Comparison of ENCODE assay signal across 26 cellular contexts in the genomic region with DNA sequence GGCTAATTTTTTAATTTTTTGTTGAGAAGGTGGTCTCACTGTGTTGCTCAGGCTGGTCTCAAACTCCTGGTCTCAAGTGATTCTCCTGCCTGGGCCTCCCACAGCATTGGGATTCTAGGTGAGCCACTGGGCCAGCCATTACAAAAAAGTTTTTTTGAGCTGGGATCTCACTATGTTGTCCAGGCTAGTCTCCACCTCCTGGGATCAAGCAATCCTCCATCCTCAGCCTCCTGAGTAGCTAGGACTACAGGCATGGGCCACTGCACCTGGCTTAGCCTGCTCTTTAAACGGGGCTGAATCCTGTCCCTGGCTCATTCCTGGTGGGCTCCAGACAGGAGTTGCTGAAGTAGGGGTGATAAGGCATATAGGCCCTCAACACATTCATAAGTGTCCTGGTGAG. TPM values are rescaled to one million over a fixed set of nuclear protein-coding genes. Genes with fewer than 3 reads are reported as not detected.
DNase-seq lines count a peak whose midpoint lies in the region; ATAC-seq, FAIRE-seq and TF ChIP-seq lines count a peak whose summit lies in the region.
"Had no signal": no experiment of that assay in that cellular context is flagged by ENCODE, and none has a peak within 500 bp of the region (broad histone marks: within the 10 kb centered on the region; RNA-seq: fewer than 3 reads in every experiment).

No MANE protein-coding gene starts in this region.

- TF ChIP-seq POLR2A in K562 (conservative IDR thresholded peaks at IDR 0.05), result no peak

- H3K9me3 ChIP-seq in OCI-LY1 (ENCODE audit: low read length) (no peaks in the 10 kb centered on the region), K562 (replicated peaks; ENCODE audit: control insufficient read depth, insufficient read depth, low read depth, low read length) (no peaks in the 10 kb centered on the region; the same call in 1 of the 2 replicates)
- H3K9me3 ChIP-seq: A549, BE2C had no signal

- intact Hi-C loops in K562 (cut with micrococcal nuclease) (no loop called here), dorsolateral prefrontal cortex (cut with DNase I) (loop anchor here in 1 of 2 donors (5.0 kb wide), 1 partner anchor 40 kb away; no protein-coding TSS in a partner anchor)

- no peak for ATAC-seq in K562
- ATAC-seq: A549, GM12878 had no signal

- H4K20me1 ChIP-seq in OCI-LY1 (ENCODE audit: insufficient read depth, low read length), result 0 out of 2 replicates have a peak, but pooled peaks cover 3% of the 10 kb centered on the region
- H4K20me1 ChIP-seq in K562 (replicated peaks; ENCODE audit: control insufficient read depth, insufficient read depth, low read length), result no peaks in the 10 kb centered on the region; the same call in 1 of the 2 replicates

- H3K27me3 ChIP-seq in OCI-LY1 (ENCODE audit: insufficient read depth, low read length) (no peaks in the 10 kb centered on the region), K562 (ENCODE audit: control insufficient read depth in 2 of 2, insufficient read depth in 2 of 2, low read length in 2 of 2) (no peaks in the 10 kb centered on the region), dorsolateral prefrontal cortex (no peaks in the 10 kb centered on the region)
- H3K27me3 ChIP-seq: BE2C; BLaER1 treated with 17β-estradiol and CSF1 and Interleukin-3, amounts not matched to agents 10 nM and 100 nM had no signal

- peaks cover 3% of the 10 kb centered on the region; the same call in 1 of the 2 replicates for H3F3A ChIP-seq in OCI-LY1 (ENCODE audit: insufficient read depth, low read length)

- H3K27ac Mint-ChIP-seq in activated CD4-positive, alpha-beta T cell treated with anti-CD3 and anti-CD28 coated beads, Interleukin-2, amount 10 ng/mL, durations not matched to agents 7 days and 5 days, result peak overlapping the region; percentile 33
- H3K27ac Mint-ChIP-seq: CD14-positive monocyte; CD4-positive, alpha-beta T cell; CD8-positive, alpha-beta memory T cell had no signal

- H3K9ac ChIP-seq in OCI-LY1 (ENCODE audit: low read length) (peak overlapping the region; percentile 54; the same call in 1 of the 2 replicates), K562 (ENCODE audit: insufficient read depth in 1 of 2, low read depth in 2 of 2, low read length in 2 of 2) (no peak overlapping the region)
- H3K9ac ChIP-seq: GM23248 had no signal

- no peak for TF ChIP-seq EP300 in K562 (IDR thresholded peaks at IDR 0.05; ENCODE audit: low read length)

- FAIRE-seq in K562 (lab: Jason Lieb, UNC), result no peak
- FAIRE-seq: A549, D721Med, GM12878, GM19239, H1 had no signal

- H3K4me1 Mint-ChIP-seq in activated CD4-positive, alpha-beta T cell treated with anti-CD3 and anti-CD28 coated beads, Interleukin-2, amount 10 ng/mL, durations not matched to agents 7 days and 5 days, result peaks cover 16% of the 10 kb centered on the region

- H3K4me2 ChIP-seq in OCI-LY1 (ENCODE audit: low read length) (no peak overlapping the region), K562 (ENCODE audit: insufficient read depth, low read length) (no peak overlapping the region)
- H3K4me2 ChIP-seq: A549; BLaER1 treated with 17β-estradiol and CSF1 and Interleukin-3, amounts not matched to agents 10 nM and 100 nM had no signal

- in situ Hi-C loops in K562 (cut with MboI), result loop anchor here (5.0 kb wide), 1 partner anchor 165 kb away; a partner anchor contains a TSS

- H3K9me3 Mint-ChIP-seq in activated CD4-positive, alpha-beta T cell treated with anti-CD3 and anti-CD28 coated beads, Interleukin-2, amount 10 ng/mL, durations not matched to agents 7 days and 5 days, result no peaks in the 10 kb centered on the region
- H3K9me3 Mint-ChIP-seq: CD4-positive, alpha-beta T cell; CD8-positive, alpha-beta memory T cell had no signal

- H3K4me3 Mint-ChIP-seq in activated CD4-positive, alpha-beta T cell treated with anti-CD3 and anti-CD28 coated beads, Interleukin-2, amount 10 ng/mL, durations not matched to agents 7 days and 5 days, result no peak overlapping the region
- H3K4me3 Mint-ChIP-seq: CD14-positive monocyte had no signal

- 42% methylated on average over 1 of the region's 1 CpG for WGBS in K562 (ENCODE audit: insufficient coverage, low coverage, missing lambda C conversion rate)

- no peak overlapping the region for H3K4me3 ChIP-seq in OCI-LY1 (ENCODE audit: low read depth, low read length, poor library complexity, severe bottlenecking)
- H3K4me3 ChIP-seq in K562, result no peak overlapping the region
- H3K4me3 ChIP-seq in dorsolateral prefrontal cortex, result no peak overlapping the region
- H3K4me3 ChIP-seq: A549; BLaER1 treated with 17β-estradiol and CSF1 and Interleukin-3, amounts not matched to agents 10 nM and 100 nM; GM12878; GM23248 had no signal

- H2AFZ ChIP-seq in OCI-LY1 (ENCODE audit: low read length) (no peak overlapping the region), K562 (ENCODE audit: low read depth, low read length) (no peak overlapping the region)
- H2AFZ ChIP-seq: GM23248 had no signal

- H3K27ac ChIP-seq in OCI-LY1 (ENCODE audit: low read depth, low read length, poor library complexity, severe bottlenecking), result peak overlapping the region; percentile 97
- H3K27ac ChIP-seq in K562 (ENCODE audit: extremely low read depth, low read depth, low read length), result no peak overlapping the region
- no peak overlapping the region for H3K27ac ChIP-seq in dorsolateral prefrontal cortex
- H3K27ac ChIP-seq: 22Rv1; A549; BLaER1 treated with 17β-estradiol and CSF1 and Interleukin-3, amounts not matched to agents 10 nM and 100 nM; GM23248 had no signal

- H3K9me1 ChIP-seq in K562 (ENCODE audit: control insufficient read depth, insufficient read depth, low read length), result no peaks in the 10 kb centered on the region

- H3K27me3 Mint-ChIP-seq in activated CD4-positive, alpha-beta T cell treated with anti-CD3 and anti-CD28 coated beads, Interleukin-2, amount 10 ng/mL, durations not matched to agents 7 days and 5 days, result peaks cover 4% of the 10 kb centered on the region
- H3K27me3 Mint-ChIP-seq: CD4-positive, alpha-beta T cell; CD8-positive, alpha-beta memory T cell had no signal

- H3K36me3 ChIP-seq in OCI-LY1 (ENCODE audit: insufficient read depth, low read length) (peaks cover 7% of the 10 kb centered on the region; the same call in 1 of the 2 replicates), K562 (ENCODE audit: control insufficient read depth, insufficient read depth, low read length) (peaks cover 4% of the 10 kb centered on the region; the same call in 2 of the 3 replicates)
- H3K36me3 ChIP-seq: BE2C; BLaER1 treated with 17β-estradiol and CSF1 and Interleukin-3, amounts not matched to agents 10 nM and 100 nM had no signal

- CTCF ChIA-PET in activated CD4-positive, alpha-beta T cell treated with anti-CD3 and anti-CD28 coated beads, Interleukin-2, amount 10 ng/mL, durations not matched to agents 7 days and 5 days (lab: Charles Lee), result interaction anchor here (0.7 kb wide), 1 partner anchor 228 kb away, joined by 3 read pairs; no protein-coding TSS in a partner anchor
- CTCF ChIA-PET in K562 (lab: Yijun Ruan, JAX; ENCODE audit: low intra/inter-chr PET ratio), result no interaction called here

- BruUV-seq in K562 (replicated peaks; lab: Mats Ljungman, UMichigan), result no TSS peak

- H3K36me3 Mint-ChIP-seq in activated CD4-positive, alpha-beta T cell treated with anti-CD3 and anti-CD28 coated beads, Interleukin-2, amount 10 ng/mL, durations not matched to agents 7 days and 5 days (ENCODE audit: low read depth), result no peaks in the 10 kb centered on the region
- H3K36me3 Mint-ChIP-seq: CD8-positive, alpha-beta memory T cell had no signal

- H3K79me2 ChIP-seq in OCI-LY1 (ENCODE audit: insufficient read depth, low read length) (peaks cover 15% of the 10 kb centered on the region), K562 (ENCODE audit: control insufficient read depth, insufficient read depth, low read length) (peaks cover 18% of the 10 kb centered on the region)

- POLR2A ChIA-PET in activated CD4-positive, alpha-beta T cell treated with anti-CD3 and anti-CD28 coated beads, Interleukin-2, amount 10 ng/mL, durations not matched to agents 7 days and 5 days (lab: Charles Lee), result no interaction called here
- POLR2A ChIA-PET in K562 (lab: Yijun Ruan, JAX), result interaction anchor here (0.9 to 2.8 kb wide), 6 partner anchors 10 to 165 kb away, joined by 3 to 26 read pairs (median 4); a partner anchor contains a TSS

- TF ChIP-seq CTCF in OCI-LY1 (IDR thresholded peaks at IDR 0.05; ENCODE audit: low read length) (no peak), K562 (IDR thresholded peaks at IDR 0.05 in 2 of 3, conservative IDR thresholded peaks at IDR 0.05 in 1 of 3; ENCODE audit: insufficient read depth in 2 of 3, low read depth in 1 of 3, low read length in 3 of 3) (no peak), dorsolateral prefrontal cortex (IDR thresholded peaks at IDR 0.05 in 54 of 56, conservative IDR thresholded peaks at IDR 0.05 in 2 of 56; ENCODE audit: low read depth in 1 of 56, partially characterized antibody in 56 of 56) (no peak)

- H3K4me1 ChIP-seq in OCI-LY1 (ENCODE audit: insufficient read depth, low read length, severe bottlenecking) (peaks cover 75% of the 10 kb centered on the region), K562 (replicated peaks in 1 of 2; ENCODE audit: control insufficient read depth in 2 of 2, insufficient read depth in 2 of 2, low read length in 2 of 2) (peaks cover 18 to 22% of the 10 kb centered on the region in 2 experiments; a peak in 4 of 5 replicates)

- no peak for TF ChIP-seq RAD21 in K562 (CRISPR knock-in tag; conservative IDR thresholded peaks at IDR 0.05 in 1 of 2, IDR thresholded peaks at IDR 0.05 in 1 of 2)

- DNase-seq in activated CD4-positive, alpha-beta T cell treated with anti-CD3 and anti-CD28 coated beads, Interleukin-2, amount 10 ng/mL, durations not matched to agents 7 days and 5 days, result no peak
- DNase-seq in activated CD4-positive, alpha-beta T cell treated with anti-CD3 and anti-CD28 coated beads, Interleukin-2, amount 50 U/mL, for 1 hour, result no peak
- DNase-seq in K562 (ENCODE audit: extremely low read depth in 1 of 4, low spot score in 3 of 4) (no peak), kidney glomerular epithelial cell (lab: John Stamatoyannopoulos, UW) (no peak), dorsolateral prefrontal cortex (no peak)
- DNase-seq: ACHN; AML-193; BE2C; CD4-positive, alpha-beta T cell; CD8-positive, alpha-beta memory T cell; DMS 273 treated with DMSO at 0.1 percent for 48 hours; DMS79; EL; GDM1; GM23248; H7; HCEC 1CT had no signal

- H3K9me2 ChIP-seq in OCI-LY1 (ENCODE audit: low read depth, low read length), result no peaks in the 10 kb centered on the region

RNA-seq across cellular contexts. Expression of a gene that starts 2.5 kb away (rescaled TPM):
- not detected for total RNA-seq in activated CD4-positive, alpha-beta T cell treated with anti-CD3 and anti-CD28 coated beads, Interleukin-2, amount 10 ng/mL, durations not matched to agents 7 days and 5 days
- 0.28 and 0.44 TPM in 2 replicates for total RNA-seq in K562 (2011; cell fraction: chromatin; rRNA removed; ENCODE audit: low replicate concordance)
- 0.39 TPM in 1 of 2 replicates, not detected in the other for total RNA-seq in K562 (2011; cell fraction: nucleolus; rRNA removed)
- 0.15 TPM in 1 of 2 replicates, not detected in the other for total RNA-seq in K562 (2011; cell fraction: nucleoplasm; rRNA removed)
- total RNA-seq in K562 (2014; rRNA removed), result not detected in 2 replicates
- total RNA-seq in K562 (2014; rRNA removed; fragmentation: Illumina TruSeq; extraction: Trizol), result not detected in 2 replicates
- total RNA-seq in K562 (2015; rRNA removed; fragmentation: Illumina TruSeq; extraction: Trizol), result not detected in 2 replicates
- total RNA-seq in K562 (2021), result not detected in 2 replicates
- polyA plus RNA-seq in K562 (2011; rRNA removed), result 0.04 and 0.06 TPM in 2 replicates
- 0.01 and 0.04 TPM in 2 replicates for polyA plus RNA-seq in K562 (2011; cell fraction: cytosol; rRNA removed)
- 0.06 TPM in 1 of 2 replicates, not detected in the other for polyA plus RNA-seq in K562 (2011; cell fraction: nucleus; rRNA removed)
- polyA plus RNA-seq in K562 (2012), result 0.07 and 0.12 TPM in 2 replicates
- polyA plus RNA-seq in K562 (2014; fragmentation: Illumina TruSeq; extraction: Trizol), result not detected in 2 replicates
- not detected for polyA plus RNA-seq in K562 (2014; fragmentation: Nextera tagmentation; extraction: Ambion mirVana)
- polyA plus RNA-seq in K562 (2014; rRNA removed), result not detected in 2 replicates
- polyA minus RNA-seq in K562 (2011; rRNA and poly(A)+ RNA removed), result 0.11 TPM in 1 of 2 replicates, not detected in the other
- not detected in 2 replicates for polyA minus RNA-seq in K562 (2011; cell fraction: cytosol; rRNA and poly(A)+ RNA removed)
- polyA minus RNA-seq in K562 (2011; cell fraction: nucleus; rRNA and poly(A)+ RNA removed), result not detected in 2 replicates
- total RNA-seq in dorsolateral prefrontal cortex, result under 1 TPM in 22 of 120 experiments, not detected in 98; 0.14 to 0.78 (median 0.32) TPM
- total RNA-seq: CD4-positive, alpha-beta T cell; CD8-positive, alpha-beta memory T cell; GM12878; GM23248; H1 had no signal
- polyA plus RNA-seq: A549; CD14-positive monocyte; CD8-positive, alpha-beta memory T cell; GM23248 had no signal

RNA-seq across cellular contexts. Expression of a gene that starts 3.3 kb away (rescaled TPM):
- total RNA-seq in activated CD4-positive, alpha-beta T cell treated with anti-CD3 and anti-CD28 coated beads, Interleukin-2, amount 10 ng/mL, durations not matched to agents 7 days and 5 days, result 10 to 100 TPM; 42.7 to 44.5 TPM
- total RNA-seq in K562 (2011; cell fraction: chromatin; rRNA removed; ENCODE audit: low replicate concordance), result 408 and 415 TPM in 2 replicates
- 189 and 201 TPM in 2 replicates for total RNA-seq in K562 (2011; cell fraction: nucleolus; rRNA removed)
- 302 and 309 TPM in 2 replicates for total RNA-seq in K562 (2011; cell fraction: nucleoplasm; rRNA removed)
- 47.3 and 58.4 TPM in 2 replicates for total RNA-seq in K562 (2014; rRNA removed)
- total RNA-seq in K562 (2014; rRNA removed; fragmentation: Illumina TruSeq; extraction: Trizol), result 62.5 and 63.6 TPM in 2 replicates
- total RNA-seq in K562 (2015; rRNA removed; fragmentation: Illumina TruSeq; extraction: Trizol), result 52.8 and 56.5 TPM in 2 replicates
- 76.5 and 79.3 TPM in 2 replicates for total RNA-seq in K562 (2021)
- polyA plus RNA-seq in K562 (2011; rRNA removed), result 52.3 and 52.7 TPM in 2 replicates
- polyA plus RNA-seq in K562 (2011; cell fraction: cytosol; rRNA removed), result 19.5 and 29.3 TPM in 2 replicates
- polyA plus RNA-seq in K562 (2011; cell fraction: nucleus; rRNA removed), result 60.2 and 68.3 TPM in 2 replicates
- polyA plus RNA-seq in K562 (2012), result 9.6 and 15.3 TPM in 2 replicates
- polyA plus RNA-seq in K562 (2014; fragmentation: Illumina TruSeq; extraction: Trizol), result 25.8 and 30.1 TPM in 2 replicates
- polyA plus RNA-seq in K562 (2014; fragmentation: Nextera tagmentation; extraction: Ambion mirVana), result 10 to 100 TPM in 1 of 2 experiments, 1 to 10 TPM in 1; 5.6 to 10.1 TPM
- polyA plus RNA-seq in K562 (2014; rRNA removed), result 35.6 and 40.0 TPM in 2 replicates
- polyA minus RNA-seq in K562 (2011; rRNA and poly(A)+ RNA removed), result 80.8 and 105 TPM in 2 replicates
- polyA minus RNA-seq in K562 (2011; cell fraction: cytosol; rRNA and poly(A)+ RNA removed), result 22.9 and 38.4 TPM in 2 replicates
- 42.3 and 74.4 TPM in 2 replicates for polyA minus RNA-seq in K562 (2011; cell fraction: nucleus; rRNA and poly(A)+ RNA removed)
- 10 to 100 TPM; 24.8 to 48.9 (median 33.6) TPM for total RNA-seq in dorsolateral prefrontal cortex

RNA-seq across cellular contexts. Expression of a gene that starts 22.2 kb away (rescaled TPM):
- 10 to 100 TPM; 40.4 to 42.9 TPM for total RNA-seq in activated CD4-positive, alpha-beta T cell treated with anti-CD3 and anti-CD28 coated beads, Interleukin-2, amount 10 ng/mL, durations not matched to agents 7 days and 5 days
- total RNA-seq in K562 (2011; cell fraction: chromatin; rRNA removed; ENCODE audit: low replicate concordance), result 73.9 and 235 TPM in 2 replicates
- 195 and 197 TPM in 2 replicates for total RNA-seq in K562 (2011; cell fraction: nucleolus; rRNA removed)
- total RNA-seq in K562 (2011; cell fraction: nucleoplasm; rRNA removed), result 94.0 and 120 TPM in 2 replicates
- total RNA-seq in K562 (2014; rRNA removed), result 42.4 and 52.4 TPM in 2 replicates
- 17.2 and 19.8 TPM in 2 replicates for total RNA-seq in K562 (2014; rRNA removed; fragmentation: Illumina TruSeq; extraction: Trizol)
- total RNA-seq in K562 (2015; rRNA removed; fragmentation: Illumina TruSeq; extraction: Trizol), result 44.5 and 55.4 TPM in 2 replicates
- total RNA-seq in K562 (2021), result 52.9 and 55.3 TPM in 2 replicates
- polyA plus RNA-seq in K562 (2011; rRNA removed), result 29.5 and 57.2 TPM in 2 replicates
- polyA plus RNA-seq in K562 (2011; cell fraction: cytosol; rRNA removed), result 50.1 and 59.3 TPM in 2 replicates
- polyA plus RNA-seq in K562 (2011; cell fraction: nucleus; rRNA removed), result 124 and 137 TPM in 2 replicates
- polyA plus RNA-seq in K562 (2012), result 45.7 and 62.8 TPM in 2 replicates
- 24.9 and 40.6 TPM in 2 replicates for polyA plus RNA-seq in K562 (2014; fragmentation: Illumina TruSeq; extraction: Trizol)
- 1 to 10 TPM; 1.9 to 7.4 TPM for polyA plus RNA-seq in K562 (2014; fragmentation: Nextera tagmentation; extraction: Ambion mirVana)
- 50.9 and 66.9 TPM in 2 replicates for polyA plus RNA-seq in K562 (2014; rRNA removed)
- polyA minus RNA-seq in K562 (2011; rRNA and poly(A)+ RNA removed), result 28.0 and 28.3 TPM in 2 replicates
- polyA minus RNA-seq in K562 (2011; cell fraction: cytosol; rRNA and poly(A)+ RNA removed), result 31.8 and 39.4 TPM in 2 replicates
- polyA minus RNA-seq in K562 (2011; cell fraction: nucleus; rRNA and poly(A)+ RNA removed), result 52.8 and 74.0 TPM in 2 replicates
- 10 to 100 TPM; 19.2 to 51.0 (median 30.1) TPM for total RNA-seq in dorsolateral prefrontal cortex

RNA-seq across cellular contexts. Expression of a gene that starts 45.1 kb away (rescaled TPM):
- total RNA-seq in activated CD4-positive, alpha-beta T cell treated with anti-CD3 and anti-CD28 coated beads, Interleukin-2, amount 10 ng/mL, durations not matched to agents 7 days and 5 days, result 10 to 100 TPM; 17.3 to 20.0 TPM
- 34.6 and 104 TPM in 2 replicates for total RNA-seq in K562 (2011; cell fraction: chromatin; rRNA removed; ENCODE audit: low replicate concordance)
- 89.4 and 101 TPM in 2 replicates for total RNA-seq in K562 (2011; cell fraction: nucleolus; rRNA removed)
- 53.5 and 55.7 TPM in 2 replicates for total RNA-seq in K562 (2011; cell fraction: nucleoplasm; rRNA removed)
- total RNA-seq in K562 (2014; rRNA removed), result 26.4 and 32.3 TPM in 2 replicates
- total RNA-seq in K562 (2014; rRNA removed; fragmentation: Illumina TruSeq; extraction: Trizol), result 10.0 and 12.6 TPM in 2 replicates
- total RNA-seq in K562 (2015; rRNA removed; fragmentation: Illumina TruSeq; extraction: Trizol), result 22.4 and 23.6 TPM in 2 replicates
- total RNA-seq in K562 (2021), result 39.6 and 42.1 TPM in 2 replicates
- polyA plus RNA-seq in K562 (2011; rRNA removed), result 11.0 and 14.9 TPM in 2 replicates
- 17.3 and 24.4 TPM in 2 replicates for polyA plus RNA-seq in K562 (2011; cell fraction: cytosol; rRNA removed)
- polyA plus RNA-seq in K562 (2011; cell fraction: nucleus; rRNA removed), result 28.7 and 48.0 TPM in 2 replicates
- 37.5 and 39.1 TPM in 2 replicates for polyA plus RNA-seq in K562 (2012)
- 17.5 and 24.2 TPM in 2 replicates for polyA plus RNA-seq in K562 (2014; fragmentation: Illumina TruSeq; extraction: Trizol)
- 1 to 10 TPM; 2.1 to 2.2 TPM for polyA plus RNA-seq in K562 (2014; fragmentation: Nextera tagmentation; extraction: Ambion mirVana)
- polyA plus RNA-seq in K562 (2014; rRNA removed), result 21.0 and 22.2 TPM in 2 replicates
- polyA minus RNA-seq in K562 (2011; rRNA and poly(A)+ RNA removed), result 14.0 and 18.0 TPM in 2 replicates
- 21.5 and 32.0 TPM in 2 replicates for polyA minus RNA-seq in K562 (2011; cell fraction: cytosol; rRNA and poly(A)+ RNA removed)
- polyA minus RNA-seq in K562 (2011; cell fraction: nucleus; rRNA and poly(A)+ RNA removed), result 22.6 and 27.8 TPM in 2 replicates
- total RNA-seq in dorsolateral prefrontal cortex, result 10 to 100 TPM; 36.4 to 92.8 (median 52.5) TPM

RNA-seq across cellular contexts. Expression of a gene that starts 55.9 kb away (rescaled TPM):
- total RNA-seq in activated CD4-positive, alpha-beta T cell treated with anti-CD3 and anti-CD28 coated beads, Interleukin-2, amount 10 ng/mL, durations not matched to agents 7 days and 5 days, result 10 to 100 TPM; 12.4 to 12.5 TPM
- total RNA-seq in K562 (2011; cell fraction: chromatin; rRNA removed; ENCODE audit: low replicate concordance), result 29.6 and 40.5 TPM in 2 replicates
- 22.5 and 27.3 TPM in 2 replicates for total RNA-seq in K562 (2011; cell fraction: nucleolus; rRNA removed)
- total RNA-seq in K562 (2011; cell fraction: nucleoplasm; rRNA removed), result 22.7 and 26.4 TPM in 2 replicates
- total RNA-seq in K562 (2014; rRNA removed) (12.6 and 13.8 TPM in 2 replicates), K562 (2014; rRNA removed; fragmentation: Illumina TruSeq; extraction: Trizol) (11.7 and 12.6 TPM in 2 replicates), K562 (2015; rRNA removed; fragmentation: Illumina TruSeq; extraction: Trizol) (9.8 and 10.3 TPM in 2 replicates), K562 (2021) (30.2 and 36.1 TPM in 2 replicates), dorsolateral prefrontal cortex (10 to 100 TPM in 117 of 120 experiments, 1 to 10 TPM in 3; 9.4 to 21.9 (median 13.0) TPM)
- polyA plus RNA-seq in K562 (2011; rRNA removed) (8.8 and 9.6 TPM in 2 replicates), K562 (2014; fragmentation: Illumina TruSeq; extraction: Trizol) (17.9 and 21.5 TPM in 2 replicates), K562 (2014; fragmentation: Nextera tagmentation; extraction: Ambion mirVana) (1 to 10 TPM; 1.8 TPM), K562 (2014; rRNA removed) (13.2 and 13.3 TPM in 2 replicates)
- 6.1 and 6.2 TPM in 2 replicates for polyA plus RNA-seq in K562 (2011; cell fraction: cytosol; rRNA removed)
- 20.7 and 23.9 TPM in 2 replicates for polyA plus RNA-seq in K562 (2011; cell fraction: nucleus; rRNA removed)
- polyA plus RNA-seq in K562 (2012), result 15.6 and 27.8 TPM in 2 replicates
- polyA minus RNA-seq in K562 (2011; rRNA and poly(A)+ RNA removed), result 7.5 and 7.7 TPM in 2 replicates
- 7.8 and 9.4 TPM in 2 replicates for polyA minus RNA-seq in K562 (2011; cell fraction: cytosol; rRNA and poly(A)+ RNA removed)
- 4.3 and 6.3 TPM in 2 replicates for polyA minus RNA-seq in K562 (2011; cell fraction: nucleus; rRNA and poly(A)+ RNA removed)
